In the genomic region with DNA sequence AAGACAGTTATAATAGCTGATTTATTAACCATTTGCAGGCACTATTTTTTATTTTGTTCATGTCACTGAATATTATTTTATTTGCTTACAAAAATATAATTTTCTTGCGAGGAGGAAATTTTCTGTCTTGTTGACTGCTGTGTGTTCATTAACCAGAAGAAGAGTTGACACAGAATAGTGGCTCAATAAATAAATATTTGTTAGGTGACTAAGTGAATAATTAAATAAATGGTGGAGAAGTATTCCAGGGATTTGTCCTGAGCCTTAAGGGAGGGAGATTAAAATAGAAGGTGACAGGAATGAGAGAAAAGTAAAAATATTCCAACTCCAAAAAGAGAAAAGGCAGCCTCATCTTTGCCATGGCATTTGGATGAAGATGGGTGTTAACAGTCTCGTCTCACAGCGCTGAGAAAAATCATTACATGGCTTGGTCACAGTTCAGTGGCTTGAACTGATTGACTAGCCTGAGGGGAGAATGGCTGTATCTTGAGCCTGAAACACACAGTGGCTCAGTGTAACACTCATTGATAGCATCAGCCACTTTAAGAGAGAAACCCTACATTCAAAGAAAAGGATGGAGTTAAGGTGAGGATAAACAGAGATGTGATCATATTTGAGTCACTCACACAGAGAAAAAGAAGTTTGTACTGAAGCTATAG, we compare ENCODE assay signal across 2 cellular contexts.
TF ChIP-seq lines count a peak whose summit lies in the region.

No MANE protein-coding gene starts in this region.

TF ChIP-seq in SK-N-SH, 30 proteins besides CTCF, POLR2A, EP300 and RAD21 (continued from another document):
- TF ChIP-seq MXI1 (IDR thresholded peaks at IDR 0.05; ENCODE audit: low read depth, low read length) (no peak), JUND (IDR thresholded peaks at IDR 0.05) (no peak), TAF1 (IDR thresholded peaks at IDR 0.05; ENCODE audit: borderline replicate concordance, low read depth, low read length) (no peak), GATA2 (CRISPR knock-in tag; IDR thresholded peaks at IDR 0.05) (no peak), ELF1 (IDR thresholded peaks at IDR 0.05) (no peak), TCF12 (IDR thresholded peaks at IDR 0.05) (no peak), POLR2AphosphoS5 (IDR thresholded peaks at IDR 0.05; ENCODE audit: low read depth, low read length) (no peak), YY1 (IDR thresholded peaks at IDR 0.05; ENCODE audit: low read depth) (no peak)
- TF ChIP-seq, protein P1, sequence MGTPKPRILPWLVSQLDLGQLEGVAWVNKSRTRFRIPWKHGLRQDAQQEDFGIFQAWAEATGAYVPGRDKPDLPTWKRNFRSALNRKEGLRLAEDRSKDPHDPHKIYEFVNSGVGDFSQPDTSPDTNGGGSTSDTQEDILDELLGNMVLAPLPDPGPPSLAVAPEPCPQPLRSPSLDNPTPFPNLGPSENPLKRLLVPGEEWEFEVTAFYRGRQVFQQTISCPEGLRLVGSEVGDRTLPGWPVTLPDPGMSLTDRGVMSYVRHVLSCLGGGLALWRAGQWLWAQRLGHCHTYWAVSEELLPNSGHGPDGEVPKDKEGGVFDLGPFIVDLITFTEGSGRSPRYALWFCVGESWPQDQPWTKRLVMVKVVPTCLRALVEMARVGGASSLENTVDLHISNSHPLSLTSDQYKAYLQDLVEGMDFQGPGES (IDR thresholded peaks at IDR 0.05; ENCODE audit: low read depth, low read length): no peak
- TF ChIP-seq, protein P2, sequence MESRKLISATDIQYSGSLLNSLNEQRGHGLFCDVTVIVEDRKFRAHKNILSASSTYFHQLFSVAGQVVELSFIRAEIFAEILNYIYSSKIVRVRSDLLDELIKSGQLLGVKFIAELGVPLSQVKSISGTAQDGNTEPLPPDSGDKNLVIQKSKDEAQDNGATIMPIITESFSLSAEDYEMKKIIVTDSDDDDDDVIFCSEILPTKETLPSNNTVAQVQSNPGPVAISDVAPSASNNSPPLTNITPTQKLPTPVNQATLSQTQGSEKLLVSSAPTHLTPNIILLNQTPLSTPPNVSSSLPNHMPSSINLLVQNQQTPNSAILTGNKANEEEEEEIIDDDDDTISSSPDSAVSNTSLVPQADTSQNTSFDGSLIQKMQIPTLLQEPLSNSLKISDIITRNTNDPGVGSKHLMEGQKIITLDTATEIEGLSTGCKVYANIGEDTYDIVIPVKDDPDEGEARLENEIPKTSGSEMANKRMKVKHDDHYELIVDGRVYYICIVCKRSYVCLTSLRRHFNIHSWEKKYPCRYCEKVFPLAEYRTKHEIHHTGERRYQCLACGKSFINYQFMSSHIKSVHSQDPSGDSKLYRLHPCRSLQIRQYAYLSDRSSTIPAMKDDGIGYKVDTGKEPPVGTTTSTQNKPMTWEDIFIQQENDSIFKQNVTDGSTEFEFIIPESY (IDR thresholded peaks at IDR 0.05; ENCODE audit: borderline replicate concordance, low read depth): no peak

TF ChIP-seq in SK-N-SH treated with all-trans-retinoic acid at 6 μM for 48 hours, 23 proteins besides CTCF, POLR2A, EP300 and RAD21 (continued from another document):
- TF ChIP-seq, protein P3, sequence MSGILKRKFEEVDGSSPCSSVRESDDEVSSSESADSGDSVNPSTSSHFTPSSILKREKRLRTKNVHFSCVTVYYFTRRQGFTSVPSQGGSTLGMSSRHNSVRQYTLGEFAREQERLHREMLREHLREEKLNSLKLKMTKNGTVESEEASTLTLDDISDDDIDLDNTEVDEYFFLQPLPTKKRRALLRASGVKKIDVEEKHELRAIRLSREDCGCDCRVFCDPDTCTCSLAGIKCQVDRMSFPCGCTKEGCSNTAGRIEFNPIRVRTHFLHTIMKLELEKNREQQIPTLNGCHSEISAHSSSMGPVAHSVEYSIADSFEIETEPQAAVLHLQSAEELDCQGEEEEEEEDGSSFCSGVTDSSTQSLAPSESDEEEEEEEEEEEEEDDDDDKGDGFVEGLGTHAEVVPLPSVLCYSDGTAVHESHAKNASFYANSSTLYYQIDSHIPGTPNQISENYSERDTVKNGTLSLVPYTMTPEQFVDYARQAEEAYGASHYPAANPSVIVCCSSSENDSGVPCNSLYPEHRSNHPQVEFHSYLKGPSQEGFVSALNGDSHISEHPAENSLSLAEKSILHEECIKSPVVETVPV (CRISPR knock-in tag; IDR thresholded peaks at IDR 0.05): no peak
- TF ChIP-seq, protein P4, sequence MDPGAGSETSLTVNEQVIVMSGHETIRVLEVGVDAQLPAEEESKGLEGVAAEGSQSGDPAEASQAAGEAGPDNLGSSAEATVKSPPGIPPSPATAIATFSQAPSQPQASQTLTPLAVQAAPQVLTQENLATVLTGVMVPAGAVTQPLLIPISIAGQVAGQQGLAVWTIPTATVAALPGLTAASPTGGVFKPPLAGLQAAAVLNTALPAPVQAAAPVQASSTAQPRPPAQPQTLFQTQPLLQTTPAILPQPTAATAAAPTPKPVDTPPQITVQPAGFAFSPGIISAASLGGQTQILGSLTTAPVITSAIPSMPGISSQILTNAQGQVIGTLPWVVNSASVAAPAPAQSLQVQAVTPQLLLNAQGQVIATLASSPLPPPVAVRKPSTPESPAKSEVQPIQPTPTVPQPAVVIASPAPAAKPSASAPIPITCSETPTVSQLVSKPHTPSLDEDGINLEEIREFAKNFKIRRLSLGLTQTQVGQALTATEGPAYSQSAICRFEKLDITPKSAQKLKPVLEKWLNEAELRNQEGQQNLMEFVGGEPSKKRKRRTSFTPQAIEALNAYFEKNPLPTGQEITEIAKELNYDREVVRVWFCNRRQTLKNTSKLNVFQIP (CRISPR knock-in tag; IDR thresholded peaks at IDR 0.05; ENCODE audit: borderline replicate concordance, low read depth): no peak
- TF ChIP-seq GLIS3 (CRISPR knock-in tag; IDR thresholded peaks at IDR 0.05) (no peak), TOX (CRISPR knock-in tag; IDR thresholded peaks at IDR 0.05; ENCODE audit: borderline replicate concordance) (no peak), ZNF70 (CRISPR knock-in tag; IDR thresholded peaks at IDR 0.05) (no peak), BACH2 (CRISPR knock-in tag; IDR thresholded peaks at IDR 0.05; ENCODE audit: borderline replicate concordance) (no peak), PPARA (CRISPR knock-in tag; IDR thresholded peaks at IDR 0.05; ENCODE audit: borderline replicate concordance) (no peak), ZFP30 (CRISPR knock-in tag; IDR thresholded peaks at IDR 0.05) (no peak), ZFP3 (CRISPR knock-in tag; IDR thresholded peaks at IDR 0.05) (no peak), ESRRG (CRISPR knock-in tag; IDR thresholded peaks at IDR 0.05) (no peak), TCF4 (CRISPR knock-in tag; IDR thresholded peaks at IDR 0.05; ENCODE audit: borderline replicate concordance) (no peak), RARB (CRISPR knock-in tag; IDR thresholded peaks at IDR 0.05) (no peak)
- TF ChIP-seq, protein P5, sequence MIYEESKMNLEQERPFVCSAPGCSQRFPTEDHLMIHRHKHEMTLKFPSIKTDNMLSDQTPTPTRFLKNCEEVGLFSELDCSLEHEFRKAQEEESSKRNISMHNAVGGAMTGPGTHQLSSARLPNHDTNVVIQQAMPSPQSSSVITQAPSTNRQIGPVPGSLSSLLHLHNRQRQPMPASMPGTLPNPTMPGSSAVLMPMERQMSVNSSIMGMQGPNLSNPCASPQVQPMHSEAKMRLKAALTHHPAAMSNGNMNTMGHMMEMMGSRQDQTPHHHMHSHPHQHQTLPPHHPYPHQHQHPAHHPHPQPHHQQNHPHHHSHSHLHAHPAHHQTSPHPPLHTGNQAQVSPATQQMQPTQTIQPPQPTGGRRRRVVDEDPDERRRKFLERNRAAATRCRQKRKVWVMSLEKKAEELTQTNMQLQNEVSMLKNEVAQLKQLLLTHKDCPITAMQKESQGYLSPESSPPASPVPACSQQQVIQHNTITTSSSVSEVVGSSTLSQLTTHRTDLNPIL (CRISPR knock-in tag; IDR thresholded peaks at IDR 0.05; ENCODE audit: low read depth): no peak
TF ChIP-seq in SK-N-SH treated with all-trans-retinoic acid at 6 μM for 48 hours: peak in this region for 0.
